Comparison of ENCODE assay signal across 1 cellular context in the genomic region with DNA sequence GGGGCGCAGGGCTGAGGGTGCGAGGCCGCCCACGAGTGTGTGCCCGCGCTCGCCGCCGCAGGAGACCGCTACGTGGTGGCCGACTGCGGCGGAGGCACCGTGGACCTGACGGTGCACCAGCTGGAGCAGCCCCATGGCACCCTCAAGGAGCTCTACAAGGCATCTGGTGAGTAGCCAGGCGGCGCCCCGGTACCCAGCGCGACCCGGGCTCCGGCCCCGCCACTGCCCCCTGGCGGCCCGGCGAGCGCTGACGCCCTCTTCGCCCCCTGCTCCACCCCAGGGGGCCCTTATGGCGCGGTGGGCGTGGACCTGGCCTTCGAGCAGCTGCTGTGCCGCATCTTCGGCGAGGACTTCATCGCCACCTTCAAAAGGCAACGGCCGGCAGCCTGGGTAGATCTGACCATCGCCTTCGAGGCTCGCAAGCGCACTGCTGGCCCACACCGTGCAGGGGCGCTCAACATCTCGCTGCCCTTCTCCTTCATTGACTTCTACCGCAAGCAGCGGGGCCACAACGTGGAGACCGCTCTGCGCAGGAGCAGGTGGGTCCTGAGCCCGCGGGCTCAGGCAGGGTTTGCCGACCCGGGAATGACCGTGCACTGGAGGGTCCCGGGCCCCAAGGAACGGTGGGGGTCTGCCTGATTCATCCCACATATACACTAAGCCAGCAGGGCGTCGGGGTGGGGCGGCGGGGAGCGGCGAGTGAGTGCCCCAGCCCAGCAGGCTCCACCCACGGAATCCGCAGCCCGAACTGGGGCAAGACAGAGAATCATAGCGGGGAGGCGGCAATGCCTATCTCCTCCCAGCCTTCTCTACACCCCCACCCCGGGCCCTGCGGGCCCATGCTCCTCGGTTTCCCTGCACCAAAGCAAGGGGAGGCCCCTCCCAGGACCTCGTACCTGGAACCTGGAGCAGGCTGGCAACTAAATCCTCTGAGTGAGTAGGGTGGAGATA.
TF ChIP-seq lines count a peak whose summit lies in the region.

No MANE protein-coding gene starts in this region.

TF ChIP-seq in HepG2, 621 proteins besides CTCF, POLR2A, EP300 and RAD21 (continued from another document and continues in another):
- TF ChIP-seq ZBTB10 (CRISPR knock-in tag; IDR thresholded peaks at IDR 0.05; ENCODE audit: borderline replicate concordance) (0 out of 2 replicates have a peak, but pooled peaks have one; percentile 29), SMC3 (IDR thresholded peaks at IDR 0.05; ENCODE audit: low read length) (no peak; the same call in 1 of the 2 replicates), PPARG (CRISPR knock-in tag; conservative IDR thresholded peaks at IDR 0.05) (0 out of 2 replicates have a peak, but pooled peaks have one; percentile 45), ZIK1 (CRISPR knock-in tag; IDR thresholded peaks at IDR 0.05; ENCODE audit: borderline replicate concordance, low read depth) (peak; percentile 68; the same call in 1 of the 2 replicates), DR1 (CRISPR knock-in tag; IDR thresholded peaks at IDR 0.05) (no peak; the same call in 1 of the 2 replicates), CAMTA2 (CRISPR knock-in tag; IDR thresholded peaks at IDR 0.05; ENCODE audit: borderline replicate concordance) (0 out of 2 replicates have a peak, but pooled peaks have one; percentile 21), ARNT2 (CRISPR knock-in tag; IDR thresholded peaks at IDR 0.05; ENCODE audit: low read depth) (peak; percentile 86), ZNF660 (CRISPR knock-in tag; IDR thresholded peaks at IDR 0.05; ENCODE audit: borderline replicate concordance, low read depth) (no peak), CREM (IDR thresholded peaks at IDR 0.05) (no peak), CREM (CRISPR knock-in tag; IDR thresholded peaks at IDR 0.05) (no peak), ZNF891 (CRISPR knock-in tag; IDR thresholded peaks at IDR 0.05) (peak; percentile 80), ZNF235 (CRISPR knock-in tag; IDR thresholded peaks at IDR 0.05; ENCODE audit: borderline replicate concordance) (no peak), AGO1 (IDR thresholded peaks at IDR 0.05; ENCODE audit: low read depth, low read length, poor library complexity, severe bottlenecking) (peak; percentile 90), U2AF1 (optimal IDR thresholded peaks at IDR 0.05; ENCODE audit: low read depth, low read length) (peak; percentile 84), TEAD3 (CRISPR knock-in tag; optimal IDR thresholded peaks at IDR 0.05; ENCODE audit: borderline replicate concordance) (peak; percentile 58), ZNF354B (CRISPR knock-in tag; IDR thresholded peaks at IDR 0.05) (no peak), ZNF792 (CRISPR knock-in tag; IDR thresholded peaks at IDR 0.05) (no peak), ZFP62 (CRISPR knock-in tag; IDR thresholded peaks at IDR 0.05) (0 out of 2 replicates have a peak, but pooled peaks have one; percentile 17), ZNF572 (CRISPR knock-in tag; IDR thresholded peaks at IDR 0.05) (peak; percentile 93), SRSF1 (optimal IDR thresholded peaks at IDR 0.05; ENCODE audit: low read depth, low read length) (peak; percentile 13), SALL1 (CRISPR knock-in tag; IDR thresholded peaks at IDR 0.05) (peak; percentile 83), SP4 (CRISPR knock-in tag; IDR thresholded peaks at IDR 0.05) (peak; percentile 59; the same call in 1 of the 2 replicates), ATF3 (CRISPR knock-in tag; IDR thresholded peaks at IDR 0.05) (peak; percentile 62), IKZF4 (CRISPR knock-in tag; IDR thresholded peaks at IDR 0.05; ENCODE audit: borderline replicate concordance, low read depth, not compliant biosample characterization) (peak; percentile 89), HOXA3 (CRISPR knock-in tag; IDR thresholded peaks at IDR 0.05) (peak; percentile 89), ZNF781 (CRISPR knock-in tag; IDR thresholded peaks at IDR 0.05; ENCODE audit: borderline replicate concordance, not compliant biosample characterization) (no peak), EED (CRISPR knock-in tag; IDR thresholded peaks at IDR 0.05) (peak; percentile 69; the same call in 1 of the 2 replicates), IRX3 (CRISPR knock-in tag; IDR thresholded peaks at IDR 0.05; ENCODE audit: borderline replicate concordance, low read depth) (peak; percentile 28; the same call in 1 of the 2 replicates), ZFYVE20 (CRISPR knock-in tag; IDR thresholded peaks at IDR 0.05; ENCODE audit: borderline replicate concordance, low read depth) (peak; percentile 72; the same call in 1 of the 2 replicates), RFX1 (IDR thresholded peaks at IDR 0.05) (no peak), MTF2 (CRISPR knock-in tag; IDR thresholded peaks at IDR 0.05; ENCODE audit: borderline replicate concordance) (peak; percentile 83; the same call in 1 of the 2 replicates), ATF7-NPFF (CRISPR knock-in tag; IDR thresholded peaks at IDR 0.05; ENCODE audit: low read depth) (peak; percentile 93), TCF7 (IDR thresholded peaks at IDR 0.05; ENCODE audit: low read depth) (no peak), ZNF605 (CRISPR knock-in tag; IDR thresholded peaks at IDR 0.05) (peak; percentile 25; the same call in 1 of the 2 replicates), ZNF460 (CRISPR knock-in tag; IDR thresholded peaks at IDR 0.05; ENCODE audit: borderline replicate concordance) (no peak), ZNF451 (CRISPR knock-in tag; IDR thresholded peaks at IDR 0.05) (peak; percentile 79), NFATC3 (CRISPR knock-in tag; IDR thresholded peaks at IDR 0.05) (no peak), ZNF790 (CRISPR knock-in tag; IDR thresholded peaks at IDR 0.05; ENCODE audit: borderline replicate concordance) (peak; percentile 55; the same call in 1 of the 2 replicates), EEA1 (CRISPR knock-in tag; IDR thresholded peaks at IDR 0.05; ENCODE audit: borderline replicate concordance) (peak; percentile 59; the same call in 1 of the 2 replicates), YY1 (IDR thresholded peaks at IDR 0.05; ENCODE audit: insufficient read depth, insufficient replicate concordance, low read depth, low read length) (peak; percentile 79), ZNF75D (CRISPR knock-in tag; IDR thresholded peaks at IDR 0.05; ENCODE audit: borderline replicate concordance) (no peak), GABPB1 (CRISPR knock-in tag; IDR thresholded peaks at IDR 0.05) (peak; percentile 76)
- TF ChIP-seq, protein P1, sequence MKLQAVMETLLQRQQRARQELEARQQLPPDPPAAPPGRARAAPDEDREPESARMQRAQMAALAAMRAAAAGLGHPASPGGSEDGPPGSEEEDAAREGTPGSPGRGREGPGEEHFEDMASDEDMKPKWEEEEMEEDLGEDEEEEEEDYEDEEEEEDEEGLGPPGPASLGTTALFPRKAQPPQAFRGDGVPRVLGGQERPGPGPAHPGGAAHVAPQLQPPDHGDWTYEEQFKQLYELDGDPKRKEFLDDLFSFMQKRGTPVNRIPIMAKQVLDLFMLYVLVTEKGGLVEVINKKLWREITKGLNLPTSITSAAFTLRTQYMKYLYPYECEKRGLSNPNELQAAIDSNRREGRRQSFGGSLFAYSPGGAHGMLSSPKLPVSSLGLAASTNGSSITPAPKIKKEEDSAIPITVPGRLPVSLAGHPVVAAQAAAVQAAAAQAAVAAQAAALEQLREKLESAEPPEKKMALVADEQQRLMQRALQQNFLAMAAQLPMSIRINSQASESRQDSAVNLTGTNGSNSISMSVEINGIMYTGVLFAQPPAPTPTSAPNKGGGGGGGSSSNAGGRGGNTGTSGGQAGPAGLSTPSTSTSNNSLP (IDR thresholded peaks at IDR 0.05; ENCODE audit: low read depth, low read length): no peak
- TF ChIP-seq, protein P2, sequence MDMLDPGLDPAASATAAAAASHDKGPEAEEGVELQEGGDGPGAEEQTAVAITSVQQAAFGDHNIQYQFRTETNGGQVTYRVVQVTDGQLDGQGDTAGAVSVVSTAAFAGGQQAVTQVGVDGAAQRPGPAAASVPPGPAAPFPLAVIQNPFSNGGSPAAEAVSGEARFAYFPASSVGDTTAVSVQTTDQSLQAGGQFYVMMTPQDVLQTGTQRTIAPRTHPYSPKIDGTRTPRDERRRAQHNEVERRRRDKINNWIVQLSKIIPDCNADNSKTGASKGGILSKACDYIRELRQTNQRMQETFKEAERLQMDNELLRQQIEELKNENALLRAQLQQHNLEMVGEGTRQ (IDR thresholded peaks at IDR 0.05; ENCODE audit: low read depth, low read length): 0 out of 2 replicates have a peak, but pooled peaks have one; percentile 16
- TF ChIP-seq, protein P2 (CRISPR knock-in tag; IDR thresholded peaks at IDR 0.05; ENCODE audit: borderline replicate concordance): no peak
- TF ChIP-seq, protein P3, sequence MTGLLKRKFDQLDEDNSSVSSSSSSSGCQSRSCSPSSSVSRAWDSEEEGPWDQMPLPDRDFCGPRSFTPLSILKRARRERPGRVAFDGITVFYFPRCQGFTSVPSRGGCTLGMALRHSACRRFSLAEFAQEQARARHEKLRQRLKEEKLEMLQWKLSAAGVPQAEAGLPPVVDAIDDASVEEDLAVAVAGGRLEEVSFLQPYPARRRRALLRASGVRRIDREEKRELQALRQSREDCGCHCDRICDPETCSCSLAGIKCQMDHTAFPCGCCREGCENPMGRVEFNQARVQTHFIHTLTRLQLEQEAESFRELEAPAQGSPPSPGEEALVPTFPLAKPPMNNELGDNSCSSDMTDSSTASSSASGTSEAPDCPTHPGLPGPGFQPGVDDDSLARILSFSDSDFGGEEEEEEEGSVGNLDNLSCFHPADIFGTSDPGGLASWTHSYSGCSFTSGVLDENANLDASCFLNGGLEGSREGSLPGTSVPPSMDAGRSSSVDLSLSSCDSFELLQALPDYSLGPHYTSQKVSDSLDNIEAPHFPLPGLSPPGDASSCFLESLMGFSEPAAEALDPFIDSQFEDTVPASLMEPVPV (CRISPR knock-in tag; IDR thresholded peaks at IDR 0.05): peak; percentile 90; the same call in 1 of the 2 replicates
- TF ChIP-seq, protein P4, sequence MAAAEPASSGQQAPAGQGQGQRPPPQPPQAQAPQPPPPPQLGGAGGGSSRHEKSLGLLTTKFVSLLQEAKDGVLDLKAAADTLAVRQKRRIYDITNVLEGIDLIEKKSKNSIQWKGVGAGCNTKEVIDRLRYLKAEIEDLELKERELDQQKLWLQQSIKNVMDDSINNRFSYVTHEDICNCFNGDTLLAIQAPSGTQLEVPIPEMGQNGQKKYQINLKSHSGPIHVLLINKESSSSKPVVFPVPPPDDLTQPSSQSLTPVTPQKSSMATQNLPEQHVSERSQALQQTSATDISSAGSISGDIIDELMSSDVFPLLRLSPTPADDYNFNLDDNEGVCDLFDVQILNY (CRISPR knock-in tag; conservative IDR thresholded peaks at IDR 0.05): no peak
- TF ChIP-seq, protein P5, sequence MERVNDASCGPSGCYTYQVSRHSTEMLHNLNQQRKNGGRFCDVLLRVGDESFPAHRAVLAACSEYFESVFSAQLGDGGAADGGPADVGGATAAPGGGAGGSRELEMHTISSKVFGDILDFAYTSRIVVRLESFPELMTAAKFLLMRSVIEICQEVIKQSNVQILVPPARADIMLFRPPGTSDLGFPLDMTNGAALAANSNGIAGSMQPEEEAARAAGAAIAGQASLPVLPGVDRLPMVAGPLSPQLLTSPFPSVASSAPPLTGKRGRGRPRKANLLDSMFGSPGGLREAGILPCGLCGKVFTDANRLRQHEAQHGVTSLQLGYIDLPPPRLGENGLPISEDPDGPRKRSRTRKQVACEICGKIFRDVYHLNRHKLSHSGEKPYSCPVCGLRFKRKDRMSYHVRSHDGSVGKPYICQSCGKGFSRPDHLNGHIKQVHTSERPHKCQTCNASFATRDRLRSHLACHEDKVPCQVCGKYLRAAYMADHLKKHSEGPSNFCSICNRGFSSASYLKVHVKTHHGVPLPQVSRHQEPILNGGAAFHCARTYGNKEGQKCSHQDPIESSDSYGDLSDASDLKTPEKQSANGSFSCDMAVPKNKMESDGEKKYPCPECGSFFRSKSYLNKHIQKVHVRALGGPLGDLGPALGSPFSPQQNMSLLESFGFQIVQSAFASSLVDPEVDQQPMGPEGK (CRISPR knock-in tag; IDR thresholded peaks at IDR 0.05): peak; percentile 88
- TF ChIP-seq, protein P6, sequence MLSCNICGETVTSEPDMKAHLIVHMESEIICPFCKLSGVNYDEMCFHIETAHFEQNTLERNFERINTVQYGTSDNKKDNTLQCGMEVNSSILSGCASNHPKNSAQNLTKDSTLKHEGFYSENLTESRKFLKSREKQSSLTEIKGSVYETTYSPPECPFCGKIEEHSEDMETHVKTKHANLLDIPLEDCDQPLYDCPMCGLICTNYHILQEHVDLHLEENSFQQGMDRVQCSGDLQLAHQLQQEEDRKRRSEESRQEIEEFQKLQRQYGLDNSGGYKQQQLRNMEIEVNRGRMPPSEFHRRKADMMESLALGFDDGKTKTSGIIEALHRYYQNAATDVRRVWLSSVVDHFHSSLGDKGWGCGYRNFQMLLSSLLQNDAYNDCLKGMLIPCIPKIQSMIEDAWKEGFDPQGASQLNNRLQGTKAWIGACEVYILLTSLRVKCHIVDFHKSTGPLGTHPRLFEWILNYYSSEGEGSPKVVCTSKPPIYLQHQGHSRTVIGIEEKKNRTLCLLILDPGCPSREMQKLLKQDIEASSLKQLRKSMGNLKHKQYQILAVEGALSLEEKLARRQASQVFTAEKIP (CRISPR knock-in tag; IDR thresholded peaks at IDR 0.05; ENCODE audit: borderline replicate concordance): no peak
